13 cellular contexts compared by ENCODE assay signal in genomic region chr2:180057706-180058412, GRCh38. TPM values are rescaled to one million over a fixed set of nuclear protein-coding genes. Genes with fewer than 3 reads are reported as not detected.
DNase-seq lines count a peak whose midpoint lies in the region; ATAC-seq and TF ChIP-seq lines count a peak whose summit lies in the region.
"Had no signal": no experiment of that assay in that cellular context is flagged by ENCODE, and none has a peak within 500 bp of the region (broad histone marks: within the 10 kb centered on the region; RNA-seq: fewer than 3 reads in every experiment).

No MANE protein-coding gene starts in this region.

- TF ChIP-seq CTCF in GM23338 (conservative IDR thresholded peaks at IDR 0.05; ENCODE audit: low read depth in 2 of 2) (no peak), WTC11 (IDR thresholded peaks at IDR 0.05) (no peak), hepatocyte (IDR thresholded peaks at IDR 0.05; ENCODE audit: poor library complexity) (no peak)

- H3K36me3 Mint-ChIP-seq in GM23338 (ENCODE audit: low read depth) (peaks cover 9% of the 10 kb centered on the region; the same call in 2 of the 3 replicates), WTC11 (peaks cover 15% of the 10 kb centered on the region)
- no peaks in the 10 kb centered on the region for H3K36me3 Mint-ChIP-seq in T-helper 2 cell treated with Interferon-gamma antibody and Interleukin-4, amounts not matched to agents 5 μg/mL and 100 μg/mL, for 36 hours (ENCODE audit: low read depth)
- H3K36me3 Mint-ChIP-seq: CD8-positive, alpha-beta memory T cell had no signal

- H3K36me3 ChIP-seq in GM23338 (ENCODE audit: insufficient read depth) (no peaks in the 10 kb centered on the region), hepatocyte (replicated peaks; ENCODE audit: insufficient read depth, low read depth) (no peaks in the 10 kb centered on the region), mesendoderm (ENCODE audit: control insufficient read depth, insufficient read depth, low read length) (no peaks in the 10 kb centered on the region)
- H3K36me3 ChIP-seq: BLaER1 had no signal

- H3K23ac ChIP-seq in mesendoderm (ENCODE audit: low read length), result no peak overlapping the region

- H3K4me2 ChIP-seq in GM23338 (peak overlapping the region; percentile 29), hepatocyte (peak overlapping the region; percentile 67), mesendoderm (ENCODE audit: low read length) (no peak overlapping the region)
- H3K4me2 ChIP-seq: BLaER1 had no signal

- H4K8ac ChIP-seq in mesendoderm (ENCODE audit: low read depth, low read length), result peak overlapping the region; percentile 14

- ATAC-seq in GM23338 (peak; percentile 66), WTC11 (no peak), HG03108 (IDR thresholded peaks at IDR 0.05; ENCODE audit: unreplicated experiment) (no peak), GM21381 (IDR thresholded peaks at IDR 0.05; ENCODE audit: unreplicated experiment) (no peak)
- ATAC-seq: GM12878 had no signal

- no peak overlapping the region for H3K4ac ChIP-seq in mesendoderm (ENCODE audit: low read depth, low read length)

- H3K9me2 ChIP-seq in GM23338 (ENCODE audit: insufficient read depth) (peaks cover 6% of the 10 kb centered on the region; the same call in 1 of the 2 replicates), hepatocyte (replicated peaks; ENCODE audit: insufficient read depth) (no peaks in the 10 kb centered on the region)

- H3K9me3 ChIP-seq in hepatocyte (ENCODE audit: low read depth), result no peaks in the 10 kb centered on the region
- H3K9me3 ChIP-seq: BLaER1 had no signal

- H3F3A ChIP-seq in GM23338 (replicated peaks; ENCODE audit: low read depth), result no peaks in the 10 kb centered on the region

- no peaks in the 10 kb centered on the region for H4K20me1 ChIP-seq in GM23338 (replicated peaks; ENCODE audit: insufficient read depth)
- no peaks in the 10 kb centered on the region for H4K20me1 ChIP-seq in hepatocyte (ENCODE audit: insufficient read depth, poor library complexity, severe bottlenecking)
- H4K20me1 ChIP-seq: BLaER1 had no signal

- H3K27ac Mint-ChIP-seq in GM23338, result peak overlapping the region; percentile 7; the same call in 1 of the 2 replicates
- peak overlapping the region; percentile 98 for H3K27ac Mint-ChIP-seq in WTC11
- no peak overlapping the region for H3K27ac Mint-ChIP-seq in T-helper 2 cell treated with Interferon-gamma antibody and Interleukin-4, amounts not matched to agents 5 μg/mL and 100 μg/mL, for 36 hours
- H3K27ac Mint-ChIP-seq: CD8-positive, alpha-beta memory T cell had no signal

- H3K4me1 Mint-ChIP-seq in GM23338 (peaks cover 33% of the 10 kb centered on the region), WTC11 (peaks cover 60% of the 10 kb centered on the region)
- H3K4me1 Mint-ChIP-seq in T-helper 2 cell treated with Interferon-gamma antibody and Interleukin-4, amounts not matched to agents 5 μg/mL and 100 μg/mL, for 36 hours (ENCODE audit: low read depth), result no peaks in the 10 kb centered on the region
- H3K4me1 Mint-ChIP-seq: CD8-positive, alpha-beta memory T cell had no signal

- H2AK5ac ChIP-seq in mesendoderm (ENCODE audit: low read length), result no peak overlapping the region

- peak overlapping the region; percentile 82 for H3K27ac ChIP-seq in GM23338 (ENCODE audit: low read depth)
- peak overlapping the region; percentile 3 for H3K27ac ChIP-seq in hepatocyte
- peak overlapping the region; percentile 94 for H3K27ac ChIP-seq in mesendoderm (ENCODE audit: low read depth, low read length)
- H3K27ac ChIP-seq: 22Rv1, BLaER1 had no signal

- CTCF ChIA-PET in WTC11 (lab: Charles Lee), result interaction anchor here (1.0 to 1.6 kb wide), 2 partner anchors 14 to 19 kb away, joined by 5 to 10 read pairs; no protein-coding TSS in a partner anchor

- no peaks in the 10 kb centered on the region for H3K79me1 ChIP-seq in mesendoderm (ENCODE audit: low read length)

- H3K27me3 Mint-ChIP-seq in GM23338 (ENCODE audit: insufficient read depth, low read depth, poor library complexity) (peaks cover 5% of the 10 kb centered on the region), WTC11 (ENCODE audit: low read depth) (no peaks in the 10 kb centered on the region)
- no peaks in the 10 kb centered on the region for H3K27me3 Mint-ChIP-seq in T-helper 2 cell treated with Interferon-gamma antibody and Interleukin-4, amounts not matched to agents 5 μg/mL and 100 μg/mL, for 36 hours (ENCODE audit: low read depth)

- H3K9ac ChIP-seq in mesendoderm (ENCODE audit: low read length), result no peak overlapping the region
- H3K9ac ChIP-seq: BLaER1 had no signal

- no peak overlapping the region for H3K4me3 Mint-ChIP-seq in GM23338
- H3K4me3 Mint-ChIP-seq in WTC11, result no peak overlapping the region
- H3K4me3 Mint-ChIP-seq in T-helper 2 cell treated with Interferon-gamma antibody and Interleukin-4, amounts not matched to agents 5 μg/mL and 100 μg/mL, for 36 hours, result no peak overlapping the region
- H3K4me3 Mint-ChIP-seq: CD8-positive, alpha-beta memory T cell had no signal

- no peak overlapping the region for H2BK15ac ChIP-seq in mesendoderm (replicated peaks; ENCODE audit: low read depth)

- H4K5ac ChIP-seq in mesendoderm (ENCODE audit: low read length), result no peak overlapping the region

- H3K79me2 ChIP-seq in GM23338 (replicated peaks; ENCODE audit: insufficient read depth) (no peaks in the 10 kb centered on the region), hepatocyte (no peaks in the 10 kb centered on the region), mesendoderm (ENCODE audit: control insufficient read depth, insufficient read depth, low read length) (no peaks in the 10 kb centered on the region)

- H3K27me3 ChIP-seq in GM23338 (ENCODE audit: insufficient read depth), result no peaks in the 10 kb centered on the region
- H3K27me3 ChIP-seq in hepatocyte, result no peaks in the 10 kb centered on the region
- no peaks in the 10 kb centered on the region for H3K27me3 ChIP-seq in mesendoderm (ENCODE audit: insufficient read depth, low read length, poor library complexity)
- H3K27me3 ChIP-seq: BLaER1 had no signal

- DNase-seq in GM23338 (ENCODE audit: low spot score) (peak; percentile 29), WTC11 (ENCODE audit: low spot score) (no peak), hepatocyte (ENCODE audit: low spot score) (no peak), mesendoderm (peak; percentile 82)
- no peak for DNase-seq in T-helper 2 cell treated with Interferon-gamma antibody and Interleukin-4, amounts not matched to agents 5 μg/mL and 100 μg/mL, for 36 hours (ENCODE audit: low spot score)
- no peak for DNase-seq in activated T-cell treated with anti-CD3 and anti-CD28 coated beads, Interleukin-2, amount 50 U/mL, for 1 hour
- DNase-seq: CD8-positive, alpha-beta memory T cell; DMS 273 treated with DMSO at 0.1 percent for 48 hours had no signal

- peak overlapping the region; percentile 90 for H2BK5ac ChIP-seq in mesendoderm (ENCODE audit: low read length)

- H3K9me3 Mint-ChIP-seq in GM23338, result peaks cover 16% of the 10 kb centered on the region
- H3K9me3 Mint-ChIP-seq in WTC11, result peaks cover 15% of the 10 kb centered on the region
- no peaks in the 10 kb centered on the region for H3K9me3 Mint-ChIP-seq in T-helper 2 cell treated with Interferon-gamma antibody and Interleukin-4, amounts not matched to agents 5 μg/mL and 100 μg/mL, for 36 hours

- peaks cover 29% of the 10 kb centered on the region; the same call in 1 of the 2 replicates for H3K4me1 ChIP-seq in GM23338 (ENCODE audit: insufficient read depth)
- peaks cover 11% of the 10 kb centered on the region for H3K4me1 ChIP-seq in hepatocyte (ENCODE audit: insufficient read depth)
- H3K4me1 ChIP-seq in mesendoderm (ENCODE audit: control insufficient read depth, low read depth, low read length), result peaks cover 4% of the 10 kb centered on the region
- H3K4me1 ChIP-seq: BLaER1 had no signal

- WGBS in hepatocyte (ENCODE audit: low lambda C conversion rate, missing lambda C conversion rate), result 55% methylated on average over 10 of the region's 10 CpGs
- no CpG with 5 or more reads among the region's 10 CpGs for WGBS in mesendoderm (ENCODE audit: extremely low coverage, insufficient coverage, low lambda C conversion rate)

- H2AFZ ChIP-seq in GM23338 (no peak overlapping the region), hepatocyte (peak overlapping the region; percentile 16)

- peak overlapping the region; percentile 49 for H2BK120ac ChIP-seq in mesendoderm (ENCODE audit: low read depth, low read length)

- POLR2A ChIA-PET in WTC11 (lab: Charles Lee), result no interaction called here

- H3K18ac ChIP-seq in mesendoderm (ENCODE audit: low read length), result peak overlapping the region; percentile 56

- H3K56ac ChIP-seq in mesendoderm (ENCODE audit: low read length), result peak overlapping the region; percentile 49

- no peak overlapping the region for H3K4me3 ChIP-seq in GM23338
- no peak overlapping the region for H3K4me3 ChIP-seq in hepatocyte
- H3K4me3 ChIP-seq in mesendoderm (ENCODE audit: low read length), result no peak overlapping the region
- H3K4me3 ChIP-seq: BLaER1, GM12878 had no signal

TF ChIP-seq in WTC11, 78 proteins besides CTCF, POLR2A, EP300 and RAD21:
- no peak for TF ChIP-seq MXD4 (CRISPR knock-in tag; IDR thresholded peaks at IDR 0.05; ENCODE audit: borderline replicate concordance)
- no peak for TF ChIP-seq ZMAT4 (CRISPR knock-in tag; IDR thresholded peaks at IDR 0.05)
TF ChIP-seq in WTC11: peak in this region for 0.

RNA-seq across cellular contexts. Expression of gene CWC22, which starts 50.8 kb away (rescaled TPM):
- 31.5 and 36.0 TPM in 2 replicates for total RNA-seq in GM23338 (2014; rRNA removed; shearing (Covaris generic))
- polyA plus RNA-seq in GM23338 (2016; fragmentation: Nextera tagmentation; extraction: Ambion mirVana) (29.0 and 38.3 TPM in 2 replicates), hepatocyte (14.6 and 15.7 TPM in 2 replicates)
- total RNA-seq in WTC11 (2021) (27.5 to 28.7 TPM (median 28.4 TPM) in 3 replicates), hepatocyte (17.6 and 19.3 TPM in 2 replicates)
- polyA plus RNA-seq in mesendoderm (2013, experiment 1 of 2), result 40.1 TPM
- polyA plus RNA-seq in mesendoderm (2013, experiment 2 of 2), result 40.1 TPM

Comparison
In these comparisons a context has a peak if more than half of its experiments do, and no peak if none do; other contexts are left out.
1. DNase-seq: peak in GM23338 (single experiment) and mesendoderm (single experiment); none in WTC11 (single experiment), hepatocyte (single experiment), T-helper 2 cell treated with Interferon-gamma antibody and Interleukin-4, amounts not matched to agents 5 μg/mL and 100 μg/mL, for 36 hours (single experiment) and activated T-cell treated with anti-CD3 and anti-CD28 coated beads, Interleukin-2, amount 50 U/mL, for 1 hour (single experiment).
2. H3K27ac ChIP-seq: peak in every context shown above with its lines; median percentile 94 in mesendoderm; 82 in GM23338; 3 in hepatocyte.